In genomic region chr3:153641321-153641720, GRCh38 we compare ENCODE assay signal across 21 cellular contexts.
"Had no signal": no experiment of that assay in that cellular context is flagged by ENCODE, and none has a peak within 500 bp of the region (broad histone marks: within the 10 kb centered on the region; RNA-seq: fewer than 3 reads in every experiment).

No MANE protein-coding gene starts in this region.

- H3K27ac ChIP-seq: left lung, thyroid gland had no signal

- H3K4me1 ChIP-seq: left lung, thyroid gland had no signal

- H3K9me3 ChIP-seq: thyroid gland had no signal

- ATAC-seq: activated CD8-positive, alpha-beta memory T cell treated with anti-CD3 and anti-CD28 coated beads, Interleukin-2, amount 10 ng/mL, durations not matched to agents 7 days and 5 days; left lung; naive thymus-derived CD8-positive, alpha-beta T cell; right cardiac atrium; stimulated activated naive CD8-positive, alpha-beta T cell treated with anti-CD3 and anti-CD28 coated beads, Interleukin-15, Interleukin-2, amounts not matched to agents 100 U/mL and 50 U/mL, for 24 hours had no signal

- H3K27me3 ChIP-seq: left lung, thyroid gland had no signal

- H3K36me3 ChIP-seq: left lung, thyroid gland had no signal

- DNase-seq: activated CD4-positive, alpha-beta memory T cell treated with anti-CD3 and anti-CD28 coated beads, Interleukin-2, amount 10 ng/mL, durations not matched to agents 7 days and 5 days; activated CD4-positive, alpha-beta T cell treated with anti-CD3 and anti-CD28 coated beads for 4 hours; activated CD4-positive, CD25-positive, alpha-beta regulatory T cell; activated CD8-positive, alpha-beta memory T cell treated with anti-CD3 and anti-CD28 coated beads, Interleukin-2, amount 10 ng/mL, durations not matched to agents 7 days and 5 days; activated gamma-delta T cell treated with Interleukin-2 at 50 U/mL for 16 hours; activated T-cell treated with anti-CD3 and anti-CD28 coated beads for 4 hours; anterior cingulate cortex; effector CD8-positive, alpha-beta T cell; foreskin melanocyte; glutamatergic neuron; immature natural killer cell; left lung; naive thymus-derived CD8-positive, alpha-beta T cell; right cardiac atrium; stimulated activated CD4-positive, alpha-beta T cell treated with anti-CD3 and anti-CD28 coated beads, Interleukin-12 subunit alpha, Interleukin-12 subunit beta, amount 100 ng/mL, for 4 hours; stimulated activated CD4-positive, alpha-beta T cell treated with anti-CD3 and anti-CD28 coated beads, Interleukin-4, amount 100 ng/mL, for 4 hours; stimulated activated naive CD8-positive, alpha-beta T cell treated with anti-CD3 and anti-CD28 coated beads, Interleukin-15, Interleukin-2, amounts not matched to agents 100 U/mL and 50 U/mL, for 24 hours; substantia nigra; T1000; thyroid gland had no signal

- H3K4me3 ChIP-seq: left lung, lung, thyroid gland had no signal
